In genomic region chr5:15463231-15463630, GRCh38 we compare ENCODE assay signal across 10 cellular contexts. TPM values are rescaled to one million over a fixed set of nuclear protein-coding genes. Genes with fewer than 3 reads are reported as not detected.
DNase-seq lines count a peak whose midpoint lies in the region; ATAC-seq and TF ChIP-seq lines count a peak whose summit lies in the region.
"Had no signal": no experiment of that assay in that cellular context is flagged by ENCODE, and none has a peak within 500 bp of the region (broad histone marks: within the 10 kb centered on the region; RNA-seq: fewer than 3 reads in every experiment).

No MANE protein-coding gene starts in this region.

- H3K9me3 Mint-ChIP-seq in activated CD4-positive, alpha-beta T cell treated with anti-CD3 and anti-CD28 coated beads, Interleukin-2, amount 10 ng/mL, durations not matched to agents 24 days and 14 days = no peaks in the 10 kb centered on the region

- no peak overlapping the region for H3K4me3 ChIP-seq in WERI-Rb-1 (ENCODE audit: low read depth, low read length)
- H3K4me3 ChIP-seq: ovary had no signal

- H3K9me3 ChIP-seq in WERI-Rb-1 (ENCODE audit: severe bottlenecking) = no peaks in the 10 kb centered on the region
- H3K9me3 ChIP-seq: ovary had no signal

- no peak overlapping the region for H3K27ac ChIP-seq in WERI-Rb-1
- H3K27ac ChIP-seq: ovary had no signal

- in situ Hi-C loops in ACHN (cut with HindIII; ENCODE audit: low pct_ligation_motif_present, low pct_unique_long_range_greater_than_20kb, low sequenced_read_pairs) = no loop called here

- H3K27ac Mint-ChIP-seq in activated CD4-positive, alpha-beta T cell treated with anti-CD3 and anti-CD28 coated beads, Interleukin-2, amount 10 ng/mL, durations not matched to agents 24 days and 14 days = no peak overlapping the region

- intact Hi-C loops in activated CD4-positive, alpha-beta T cell treated with anti-CD3 and anti-CD28 coated beads, Interleukin-2, amount 10 ng/mL, durations not matched to agents 24 days and 14 days (cut with micrococcal nuclease) = no loop called here

- no peaks in the 10 kb centered on the region for H3K27me3 Mint-ChIP-seq in activated CD4-positive, alpha-beta T cell treated with anti-CD3 and anti-CD28 coated beads, Interleukin-2, amount 10 ng/mL, durations not matched to agents 24 days and 14 days

- DNase-seq in ACHN (peak; percentile 33), HT-29 (ENCODE audit: low spot score) (peak; percentile 4), WERI-Rb-1 (no peak), iPS-NIHi7 (ENCODE audit: extremely low spot score) (peak; percentile 35), NCI-H2107 (lab: John Stamatoyannopoulos, UW) (no peak), NCI-H1092 (lab: John Stamatoyannopoulos, UW) (no peak)
- DNase-seq in activated CD4-positive, alpha-beta T cell treated with anti-CD3 and anti-CD28 coated beads, Interleukin-2, amount 10 ng/mL, durations not matched to agents 24 days and 14 days = no peak
- DNase-seq: effector CD4-positive, alpha-beta T cell; ovary had no signal

- no peak overlapping the region for H3K4me3 Mint-ChIP-seq in activated CD4-positive, alpha-beta T cell treated with anti-CD3 and anti-CD28 coated beads, Interleukin-2, amount 10 ng/mL, durations not matched to agents 24 days and 14 days

- peak; percentile 35; the same call in 1 of the 2 replicates for TF ChIP-seq CTCF in WERI-Rb-1 (IDR thresholded peaks at IDR 0.05; ENCODE audit: low read depth, low read length)

- no peaks in the 10 kb centered on the region for H3K36me3 Mint-ChIP-seq in activated CD4-positive, alpha-beta T cell treated with anti-CD3 and anti-CD28 coated beads, Interleukin-2, amount 10 ng/mL, durations not matched to agents 24 days and 14 days (ENCODE audit: low read depth)

- no peaks in the 10 kb centered on the region for H3K36me3 ChIP-seq in WERI-Rb-1
- H3K36me3 ChIP-seq: ovary had no signal

- no peaks in the 10 kb centered on the region for H3K27me3 ChIP-seq in WERI-Rb-1 (ENCODE audit: insufficient read depth, low read depth, severe bottlenecking)
- H3K27me3 ChIP-seq: ovary had no signal

- ATAC-seq in GM19397 (IDR thresholded peaks at IDR 0.05; ENCODE audit: unreplicated experiment) = no peak

- no peaks in the 10 kb centered on the region for H3K4me1 Mint-ChIP-seq in activated CD4-positive, alpha-beta T cell treated with anti-CD3 and anti-CD28 coated beads, Interleukin-2, amount 10 ng/mL, durations not matched to agents 24 days and 14 days

RNA-seq across cellular contexts. Expression of gene FBXL7, which starts 36.7 kb away (rescaled TPM):
- total RNA-seq in HT-29 (2014; rRNA removed; shearing (Covaris generic)) = not detected in 2 replicates
- not detected in 2 replicates for total RNA-seq in activated CD4-positive, alpha-beta T cell treated with anti-CD3 and anti-CD28 coated beads, Interleukin-2, amount 10 ng/mL, durations not matched to agents 24 days and 14 days

Comparison
In these comparisons a context has a peak if more than half of its experiments do, and no peak if none do; other contexts are left out.
1. DNase-seq: peak in ACHN (single experiment), HT-29 (single experiment) and iPS-NIHi7 (single experiment); none in WERI-Rb-1 (single experiment), NCI-H2107 (single experiment), NCI-H1092 (single experiment) and activated CD4-positive, alpha-beta T cell treated with anti-CD3 and anti-CD28 coated beads, Interleukin-2, amount 10 ng/mL, durations not matched to agents 24 days and 14 days (single experiment).